In genomic region chr22:23816552-23816976, GRCh38 we compare ENCODE assay signal across 33 cellular contexts. TPM values are rescaled to one million over a fixed set of nuclear protein-coding genes. Genes with fewer than 3 reads are reported as not detected.
DNase-seq lines count a peak whose midpoint lies in the region; ATAC-seq and TF ChIP-seq lines count a peak whose summit lies in the region.
"Had no signal": no experiment of that assay in that cellular context is flagged by ENCODE, and none has a peak within 500 bp of the region (broad histone marks: within the 10 kb centered on the region; RNA-seq: fewer than 3 reads in every experiment).

No MANE protein-coding gene starts in this region.

- no peak overlapping the region for H2BK5ac ChIP-seq in trophoblast cell (ENCODE audit: low read depth, low read length, poor library complexity)

- H3K27me3 Mint-ChIP-seq in brain, result no peaks in the 10 kb centered on the region
- H3K27me3 Mint-ChIP-seq: activated CD4-positive, alpha-beta T cell treated with anti-CD3 and anti-CD28 coated beads, Interleukin-2, amount 10 ng/mL, durations not matched to agents 24 days and 14 days; B cell; CD8-positive, alpha-beta memory T cell; T-cell had no signal

- H3K79me2 ChIP-seq in trophoblast cell (ENCODE audit: control insufficient read depth, insufficient read depth, low read length, poor library complexity), result no peaks in the 10 kb centered on the region

- no peak overlapping the region for H3K4me3 ChIP-seq in AG10803 (ENCODE audit: low read length)
- H3K4me3 ChIP-seq in heart right ventricle, result no peak overlapping the region
- no peak overlapping the region for H3K4me3 ChIP-seq in trophoblast cell (ENCODE audit: low read depth, low read length)
- no peak overlapping the region for H3K4me3 ChIP-seq in testis
- H3K4me3 ChIP-seq: breast epithelium, colonic mucosa, GM23338, mucosa of descending colon, SJCRH30 had no signal

- H3K14ac ChIP-seq in trophoblast cell (ENCODE audit: low read length), result no peak overlapping the region

- no peaks in the 10 kb centered on the region for H3K9me3 ChIP-seq in heart right ventricle
- H3K9me3 ChIP-seq in trophoblast cell (ENCODE audit: insufficient read depth, low read depth, low read length), result no peaks in the 10 kb centered on the region
- no peaks in the 10 kb centered on the region for H3K9me3 ChIP-seq in testis
- H3K9me3 ChIP-seq: breast epithelium, colonic mucosa, mucosa of descending colon, SJCRH30 had no signal

- no peak overlapping the region for H2AK5ac ChIP-seq in trophoblast cell (ENCODE audit: low read length)

- peaks cover 92% of the 10 kb centered on the region for H3K36me3 Mint-ChIP-seq in brain

- ATAC-seq in heart right ventricle (peak in 5 of 8 donors; percentile 19 to 81 (median 48)), HG03571 (IDR thresholded peaks at IDR 0.05; ENCODE audit: unreplicated experiment) (no peak), foreskin keratinocyte (no peak)
- ATAC-seq: GM23338, mucosa of descending colon, T-cell, WTC11 had no signal

- DNase-seq in AG10803 (ENCODE audit: low read depth) (peak; percentile 39), heart right ventricle (no peak), trophoblast cell (peak; percentile 98), head of caudate nucleus (no peak), testis (no peak), foreskin keratinocyte (no peak)
- DNase-seq: activated CD4-positive, alpha-beta T cell treated with anti-CD3 and anti-CD28 coated beads, Interleukin-2, amount 10 ng/mL, durations not matched to agents 24 days and 14 days; activated CD8-positive, alpha-beta memory T cell treated with anti-CD3 and anti-CD28 coated beads for 24 hours; activated naive CD4-positive, alpha-beta T cell treated with anti-CD3 and anti-CD28 coated beads, Interleukin-2, amount 50 U/mL, for 16 hours; activated T-cell treated with anti-CD3 and anti-CD28 coated beads for 4 hours; CD8-positive, alpha-beta memory T cell; colonic mucosa; effector CD8-positive, alpha-beta T cell; EL; IMR-90; mammary epithelial cell; MV-4-11; NCI-H1436; NCI-H748 treated with DMSO at 0.1 percent for 48 hours; nephron progenitor cell; retina; SJCRH30; stimulated activated CD4-positive, alpha-beta T cell treated with anti-CD3 and anti-CD28 coated beads, Interleukin-12 subunit alpha, Interleukin-12 subunit beta, amount 100 ng/mL, for 4 hours; stimulated activated CD4-positive, alpha-beta T cell treated with anti-CD3 and anti-CD28 coated beads, Interleukin-4, amount 100 ng/mL, for 1 hour; T-cell had no signal

- TF ChIP-seq POLR2A in testis (IDR thresholded peaks at IDR 0.05), result no peak

- H3K4me1 ChIP-seq in heart right ventricle (peaks cover 0 to 41% (median 10%) of the 10 kb centered on the region in 9 donors), trophoblast cell (ENCODE audit: control insufficient read depth in 1 of 2, insufficient read depth in 2 of 2, low read length in 2 of 2) (peaks cover 5 to 7% of the 10 kb centered on the region in 2 experiments), testis (no peaks in the 10 kb centered on the region), foreskin keratinocyte (no peaks in the 10 kb centered on the region)
- H3K4me1 ChIP-seq: breast epithelium, colonic mucosa, SJCRH30 had no signal

- H3K9ac ChIP-seq in trophoblast cell (ENCODE audit: low read length), result no peak overlapping the region

- intact Hi-C loops in heart right ventricle (cut with DNase I) (no loop called here), head of caudate nucleus (cut with DNase I) (no loop called here), testis (cut with DNase I; ENCODE audit: low total_unique reads) (no loop called here)

- H3K27me3 ChIP-seq in heart right ventricle, result no peaks in the 10 kb centered on the region
- H3K27me3 ChIP-seq in trophoblast cell (ENCODE audit: insufficient read depth, low read length), result no peaks in the 10 kb centered on the region
- H3K27me3 ChIP-seq in testis, result no peaks in the 10 kb centered on the region
- H3K27me3 ChIP-seq in foreskin keratinocyte, result no peaks in the 10 kb centered on the region
- H3K27me3 ChIP-seq: breast epithelium, colonic mucosa, SJCRH30 had no signal

- H2AFZ ChIP-seq in trophoblast cell (ENCODE audit: insufficient read depth, low read length, poor library complexity), result no peak overlapping the region
- H2AFZ ChIP-seq: GM23338 had no signal

- no peak overlapping the region for H3K23ac ChIP-seq in trophoblast cell (ENCODE audit: low read length)

- 67 to 77% methylated on average over 11 of the region's 11 CpGs for WGBS in heart right ventricle, 2 donors
- WGBS in trophoblast cell (ENCODE audit: extremely low coverage, insufficient coverage, insufficient read length), result no CpG with 5 or more reads among the region's 11 CpGs
- WGBS in testis, 2 donors, result 92 to 94% methylated on average over 7 to 11 of the region's 11 CpGs

- H2BK12ac ChIP-seq in trophoblast cell (ENCODE audit: low read length), result no peak overlapping the region

- H3K79me1 ChIP-seq in trophoblast cell (ENCODE audit: low read length), result no peaks in the 10 kb centered on the region

- no peaks in the 10 kb centered on the region for H3K9me3 Mint-ChIP-seq in brain
- H3K9me3 Mint-ChIP-seq: activated CD4-positive, alpha-beta T cell treated with anti-CD3 and anti-CD28 coated beads, Interleukin-2, amount 10 ng/mL, durations not matched to agents 24 days and 14 days; activated T-helper 2 cell treated with anti-CD3 and anti-CD28 coated beads, Interferon-gamma antibody, Interleukin-2, Interleukin-4, amounts not matched to agents 10 μg/mL and 5 μg/mL and 100 μg/mL, durations not matched to agents 14 hours and 24 hours and 36 hours; CD8-positive, alpha-beta memory T cell; GM23338; nephron progenitor cell; T-cell; WTC11 had no signal

- H4K91ac ChIP-seq in trophoblast cell (ENCODE audit: low read depth, low read length), result no peak overlapping the region

- no peak overlapping the region for H3K4ac ChIP-seq in trophoblast cell (ENCODE audit: low read depth, low read length)

- H3K4me3 Mint-ChIP-seq in brain, result no peak overlapping the region
- H3K4me3 Mint-ChIP-seq: activated CD4-positive, alpha-beta T cell treated with anti-CD3 and anti-CD28 coated beads, Interleukin-2, amount 10 ng/mL, durations not matched to agents 24 days and 14 days; CD8-positive, alpha-beta memory T cell; GM23338; nephron progenitor cell; T-cell; WTC11 had no signal

- H3K27ac ChIP-seq in heart right ventricle, result peak overlapping the region in 9 of 10 donors; percentile 18 to 87 (median 80)
- no peak overlapping the region for H3K27ac ChIP-seq in trophoblast cell (ENCODE audit: low read depth, low read length)
- H3K27ac ChIP-seq in testis, result no peak overlapping the region
- no peak overlapping the region for H3K27ac ChIP-seq in foreskin keratinocyte
- H3K27ac ChIP-seq: breast epithelium, colonic mucosa, SJCRH30 had no signal

- no peak overlapping the region for H3K4me2 ChIP-seq in trophoblast cell (ENCODE audit: low read length)
- H3K4me2 ChIP-seq: GM23338 had no signal

- H2BK120ac ChIP-seq in trophoblast cell (ENCODE audit: insufficient read depth, low read length, poor library complexity), result no peak overlapping the region

- TF ChIP-seq CTCF in AG10803 (conservative IDR thresholded peaks at IDR 0.05; ENCODE audit: low read length) (no peak), brain (conservative IDR thresholded peaks at IDR 0.05) (no peak), heart right ventricle (IDR thresholded peaks at IDR 0.05) (no peak), testis (IDR thresholded peaks at IDR 0.05) (no peak), foreskin keratinocyte (conservative IDR thresholded peaks at IDR 0.05) (no peak)

- H3K36me3 ChIP-seq in heart right ventricle (peaks cover 0 to 97% (median 36%) of the 10 kb centered on the region in 9 donors), trophoblast cell (ENCODE audit: control insufficient read depth in 1 of 2, insufficient read depth in 2 of 2, low read length in 2 of 2) (peaks cover 37 to 42% of the 10 kb centered on the region in 2 experiments), testis (ENCODE audit: low read depth, missing control alignments) (no peaks in the 10 kb centered on the region)

- no peak overlapping the region for H4K12ac ChIP-seq in trophoblast cell (ENCODE audit: low read depth, low read length)

- no peak overlapping the region for H4K8ac ChIP-seq in trophoblast cell (ENCODE audit: low read depth, low read length)

- peaks cover 3% of the 10 kb centered on the region for H3K4me1 Mint-ChIP-seq in brain
- H3K4me1 Mint-ChIP-seq: nephron progenitor cell had no signal

- H3K18ac ChIP-seq in trophoblast cell (ENCODE audit: low read length), result no peak overlapping the region

- H3K27ac Mint-ChIP-seq in brain, result peak overlapping the region in 4 of 5 experiments; percentile 33 to 87 (median 80)
- H3K27ac Mint-ChIP-seq: activated CD4-positive, alpha-beta T cell treated with anti-CD3 and anti-CD28 coated beads, Interleukin-2, amount 10 ng/mL, durations not matched to agents 24 days and 14 days; GM23338; T-cell; WTC11 had no signal

RNA-seq across cellular contexts. Expression of gene DERL3, which starts 22.2 kb away (rescaled TPM):
- polyA plus RNA-seq in brain (ENCODE audit: insufficient read depth, low read depth, low replicate concordance) (3.1 TPM), heart right ventricle (10 to 100 TPM in 1 of 2 donors, 1 to 10 TPM in 1; 2.0 to 14.1 TPM), testis (ENCODE audit: insufficient read depth, low read depth, low replicate concordance) (48.7 TPM), foreskin keratinocyte (3.3 and 3.6 TPM in 2 replicates)
- total RNA-seq in heart right ventricle (1 to 10 TPM in 9 of 10 donors, under 1 TPM in 1; 0.91 to 5.1 (median 1.7) TPM), testis (10 to 100 TPM; 14.9 to 16.2 TPM), foreskin keratinocyte (1.9 and 3.5 TPM in 2 replicates)
- 1.1 and 1.7 TPM in 2 replicates for polyA plus RNA-seq in trophoblast cell (2013)
- total RNA-seq: mammary epithelial cell, SJCRH30 had no signal

RNA-seq across cellular contexts. Expression of gene SMARCB1, which starts 29.8 kb away (rescaled TPM):
- polyA plus RNA-seq in brain (ENCODE audit: insufficient read depth, low read depth, low replicate concordance), result 231 TPM
- 10 to 100 TPM; 28.5 to 73.1 (median 39.8) TPM for total RNA-seq in heart right ventricle
- polyA plus RNA-seq in heart right ventricle, result 10 to 100 TPM; 26.8 to 70.0 TPM
- 69.1 and 71.9 TPM in 2 replicates for polyA plus RNA-seq in trophoblast cell (2013)
- 100 to 1,000 TPM; 158 to 165 TPM for total RNA-seq in testis
- 160 TPM for polyA plus RNA-seq in testis (ENCODE audit: insufficient read depth, low read depth, low replicate concordance)
- 96.9 and 99.4 TPM in 2 replicates for total RNA-seq in foreskin keratinocyte
- polyA plus RNA-seq in foreskin keratinocyte, result 113 and 121 TPM in 2 replicates

RNA-seq across cellular contexts. Expression of gene SLC2A11, which starts 41.1 kb away (rescaled TPM):
- polyA plus RNA-seq in brain (ENCODE audit: insufficient read depth, low read depth, low replicate concordance), result 21.1 TPM
- total RNA-seq in heart right ventricle, result 10 to 100 TPM; 16.1 to 30.4 (median 21.2) TPM
- 10 to 100 TPM in 1 of 2 donors, 1 to 10 TPM in 1; 8.3 to 42.1 TPM for polyA plus RNA-seq in heart right ventricle
- polyA plus RNA-seq in trophoblast cell (2013), result 13.0 and 13.3 TPM in 2 replicates
- total RNA-seq in testis, result 10 to 100 TPM; 21.8 to 22.7 TPM
- polyA plus RNA-seq in testis (ENCODE audit: insufficient read depth, low read depth, low replicate concordance), result 14.3 TPM
- 3.2 and 3.9 TPM in 2 replicates for total RNA-seq in foreskin keratinocyte
- 2.7 and 3.3 TPM in 2 replicates for polyA plus RNA-seq in foreskin keratinocyte

RNA-seq across cellular contexts. Expression of gene MMP11, which starts 43.9 kb away (rescaled TPM):
- polyA plus RNA-seq in brain (ENCODE audit: insufficient read depth, low read depth, low replicate concordance) (8.4 TPM), heart right ventricle (10 to 100 TPM in 1 of 2 donors, 1 to 10 TPM in 1; 9.9 to 12.8 TPM), testis (ENCODE audit: insufficient read depth, low read depth, low replicate concordance) (13.6 TPM), foreskin keratinocyte (0.21 and 0.31 TPM in 2 replicates)
- total RNA-seq in heart right ventricle (10 to 100 TPM in 4 of 10 donors, 1 to 10 TPM in 6; 3.5 to 23.4 (median 5.4) TPM), testis (10 to 100 TPM; 32.4 to 36.1 TPM), foreskin keratinocyte (0.25 and 0.58 TPM in 2 replicates)
- 3.2 and 3.6 TPM in 2 replicates for polyA plus RNA-seq in trophoblast cell (2013)

RNA-seq across cellular contexts. Expression of gene CHCHD10, which starts 48.8 kb away (rescaled TPM):
- 332 TPM for polyA plus RNA-seq in brain (ENCODE audit: insufficient read depth, low read depth, low replicate concordance)
- 1,000 to 10,000 TPM in 8 of 10 donors, 100 to 1,000 TPM in 2; 860 to 1,727 (median 1,056) TPM for total RNA-seq in heart right ventricle
- 1,000 to 10,000 TPM in 1 of 2 donors, 100 to 1,000 TPM in 1; 735 to 3,552 TPM for polyA plus RNA-seq in heart right ventricle
- polyA plus RNA-seq in trophoblast cell (2013), result 50.2 and 52.6 TPM in 2 replicates
- 10 to 100 TPM; 24.0 to 30.2 TPM for total RNA-seq in testis
- 74.8 TPM for polyA plus RNA-seq in testis (ENCODE audit: insufficient read depth, low read depth, low replicate concordance)
- total RNA-seq in foreskin keratinocyte, result 29.9 and 71.2 TPM in 2 replicates
- 75.0 and 101 TPM in 2 replicates for polyA plus RNA-seq in foreskin keratinocyte

Comparison
In these comparisons a context has a peak if more than half of its experiments do, and no peak if none do; other contexts are left out.
1. DNase-seq: peak in AG10803 (single experiment) and trophoblast cell (2 of 2); none in heart right ventricle (0 of 2), head of caudate nucleus (0 of 42), testis (single experiment) and foreskin keratinocyte (0 of 2).
2. ATAC-seq: peak in heart right ventricle (5 of 8); none in HG03571 (single experiment) and foreskin keratinocyte (single experiment).
3. H3K27ac ChIP-seq: peak in heart right ventricle (9 of 10); none in trophoblast cell (single experiment), testis (0 of 2) and foreskin keratinocyte (single experiment).